Comparison of ENCODE assay signal across 16 cellular contexts in the genomic region with DNA sequence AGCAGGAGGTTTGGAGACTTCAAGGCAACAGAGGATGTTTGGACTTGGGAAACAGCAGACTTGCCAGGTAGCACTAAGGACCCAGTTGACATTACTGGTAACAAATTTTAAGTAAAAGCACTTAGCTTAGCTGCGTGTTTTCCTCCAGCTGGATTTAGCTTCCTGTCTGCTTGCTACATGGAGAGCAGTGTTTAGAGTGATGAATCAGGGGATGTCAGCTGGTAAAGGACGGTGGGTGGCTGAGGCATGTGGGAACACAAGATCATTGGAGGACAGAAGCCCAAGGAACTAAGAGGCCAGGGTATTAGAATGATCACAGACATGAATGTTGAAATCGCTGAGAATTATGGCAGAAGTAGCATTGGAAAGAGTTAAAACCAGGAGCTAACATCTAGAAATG. TPM values are rescaled to one million over a fixed set of nuclear protein-coding genes. Genes with fewer than 3 reads are reported as not detected.
A peak's percentile ranks its signal among the peaks of the same experiment; 100 is the strongest.
DNase-seq lines count a peak whose midpoint lies in the region; ATAC-seq and TF ChIP-seq lines count a peak whose summit lies in the region.
"Had no signal": no experiment of that assay in that cellular context is flagged by ENCODE, and none has a peak within 500 bp of the region (broad histone marks: within the 10 kb centered on the region; RNA-seq: fewer than 3 reads in every experiment).

No MANE protein-coding gene starts in this region.

- TF ChIP-seq POLR2A in esophagus muscularis mucosa (IDR thresholded peaks at IDR 0.05; ENCODE audit: low read depth): no peak

- H3K36me3 ChIP-seq in esophagus muscularis mucosa (peaks cover 0 to 10% (median 5%) of the 10 kb centered on the region in 4 donors), mesodermal cell (ENCODE audit: control insufficient read depth, insufficient read depth, low read length) (peaks cover 82% of the 10 kb centered on the region), thoracic aorta (no peaks in the 10 kb centered on the region)
- H3K36me3 ChIP-seq: left lung, pancreas had no signal

- DNase-seq in RPMI7951 (ENCODE audit: low read depth) (peak; percentile 38), esophagus muscularis mucosa (ENCODE audit: extremely low spot score) (no peak), thoracic aorta (ENCODE audit: low spot score) (no peak), glutamatergic neuron (no peak), pons (ENCODE audit: low spot score) (no peak), T1000 (lab: John Stamatoyannopoulos, UW) (no peak)
- DNase-seq: activated gamma-delta T cell treated with Interleukin-2 at 50 U/mL for 16 hours; left lung; NCI-H1694 treated with DMSO at 0.1 percent for 48 hours; NCI-H524 treated with DMSO at 0.1 percent for 48 hours; pancreas; stimulated activated CD4-positive, alpha-beta T cell treated with anti-CD3 and anti-CD28 coated beads, Interleukin-15, amount 100 ng/mL, for 24 hours had no signal

- no peaks in the 10 kb centered on the region for H3K27me3 ChIP-seq in esophagus muscularis mucosa
- H3K27me3 ChIP-seq in thoracic aorta (replicated peaks; ENCODE audit: insufficient read depth): no peaks in the 10 kb centered on the region
- H3K27me3 ChIP-seq: left lung, pancreas had no signal

- H3K27me3 Mint-ChIP-seq in glutamatergic neuron (ENCODE audit: unreplicated experiment): peaks cover 2% of the 10 kb centered on the region
- H3K27me3 Mint-ChIP-seq: brain had no signal

- H3K36me3 Mint-ChIP-seq in glutamatergic neuron (ENCODE audit: unreplicated experiment): peaks cover 5% of the 10 kb centered on the region
- H3K36me3 Mint-ChIP-seq: CD14-positive monocyte had no signal

- no peak overlapping the region for H3K4me3 ChIP-seq in esophagus muscularis mucosa
- H3K4me3 ChIP-seq in mesodermal cell (ENCODE audit: extremely low read depth, insufficient read depth, low read length, poor library complexity, severe bottlenecking): no peak overlapping the region
- no peak overlapping the region for H3K4me3 ChIP-seq in thoracic aorta
- H3K4me3 ChIP-seq: left lung, pancreas had no signal

- H3K27ac ChIP-seq in esophagus muscularis mucosa (replicated peaks in 1 of 4) (peak overlapping the region; percentile 53 to 71 (median 60)), mesodermal cell (ENCODE audit: low read depth, low read length, severe bottlenecking) (peak overlapping the region; percentile 55), thoracic aorta (peak overlapping the region; percentile 51 to 66)
- H3K27ac ChIP-seq: pancreas had no signal

- TF ChIP-seq CTCF in esophagus muscularis mucosa (IDR thresholded peaks at IDR 0.05) (no peak), thoracic aorta (IDR thresholded peaks at IDR 0.05) (no peak), glutamatergic neuron (IDR thresholded peaks at IDR 0.05; ENCODE audit: partially characterized antibody, unreplicated experiment) (no peak)

- H3K4me3 Mint-ChIP-seq in glutamatergic neuron (ENCODE audit: unreplicated experiment): no peak overlapping the region
- H3K4me3 Mint-ChIP-seq: brain, CD14-positive monocyte had no signal

- WGBS in esophagus muscularis mucosa: 33% methylated on average over 3 of the region's 3 CpGs
- 86 to 96% methylated on average over 3 of the region's 3 CpGs for WGBS in mesodermal cell (ENCODE audit: insufficient coverage in 2 of 2), 2 experiments

- no peak for ATAC-seq in thoracic aorta (ENCODE audit: insufficient number of reproducible peaks, low FRiP score, low read depth)
- no peak for ATAC-seq in HG03439 (IDR thresholded peaks at IDR 0.05; ENCODE audit: unreplicated experiment)
- ATAC-seq: left lung, pancreas had no signal

- TF ChIP-seq EP300 in esophagus muscularis mucosa (IDR thresholded peaks at IDR 0.05): no peak

- intact Hi-C loops in esophagus muscularis mucosa (cut with DNase I): no loop called here

- H3K9me3 Mint-ChIP-seq in glutamatergic neuron (ENCODE audit: unreplicated experiment): peaks cover 1% of the 10 kb centered on the region
- H3K9me3 Mint-ChIP-seq: brain had no signal

- H3K9me3 ChIP-seq in esophagus muscularis mucosa (no peaks in the 10 kb centered on the region), mesodermal cell (ENCODE audit: control insufficient read depth, low read length) (no peaks in the 10 kb centered on the region), thoracic aorta (no peaks in the 10 kb centered on the region)
- H3K9me3 ChIP-seq: left lung, pancreas had no signal

- no peak overlapping the region for H3K27ac Mint-ChIP-seq in glutamatergic neuron (ENCODE audit: unreplicated experiment)
- H3K27ac Mint-ChIP-seq: brain, CD14-positive monocyte had no signal

- no peaks in the 10 kb centered on the region for H3K4me1 Mint-ChIP-seq in glutamatergic neuron (ENCODE audit: low read depth, unreplicated experiment)
- H3K4me1 Mint-ChIP-seq: brain, CD14-positive monocyte had no signal

- peaks cover 65 to 95% (median 86%) of the 10 kb centered on the region in 4 donors for H3K4me1 ChIP-seq in esophagus muscularis mucosa
- H3K4me1 ChIP-seq in mesodermal cell (ENCODE audit: control insufficient read depth, insufficient read depth, low read length, poor library complexity, severe bottlenecking): peaks cover 42% of the 10 kb centered on the region
- peaks cover 62 to 98% of the 10 kb centered on the region in 2 donors for H3K4me1 ChIP-seq in thoracic aorta (ENCODE audit: control insufficient read depth in 1 of 2, low read depth in 2 of 2)
- H3K4me1 ChIP-seq: left lung, pancreas had no signal

RNA-seq across cellular contexts. Expression of a gene that starts 34.2 kb away (rescaled TPM):
- total RNA-seq in RPMI7951 (2014; rRNA removed; shearing (Covaris generic)): 209 and 259 TPM in 2 replicates
- total RNA-seq in esophagus muscularis mucosa (1,000 to 10,000 TPM; 2,057 to 3,140 (median 2,687) TPM), thoracic aorta (1,000 to 10,000 TPM in 1 of 2 donors, 100 to 1,000 TPM in 1; 912 to 1,038 TPM), glutamatergic neuron (ENCODE audit: unreplicated experiment) (61.8 TPM)
- polyA plus RNA-seq in mesodermal cell (2013, experiment 1 of 2): 467 TPM
- polyA plus RNA-seq in mesodermal cell (2013, experiment 2 of 2): 520 TPM
